Comparison of ENCODE assay signal across 8 cellular contexts in genomic region chr10:124403548-124403947, GRCh38. TPM values are rescaled to one million over a fixed set of nuclear protein-coding genes. Genes with fewer than 3 reads are reported as not detected.
A peak's percentile ranks its signal among the peaks of the same experiment; 100 is the strongest.
DNase-seq lines count a peak whose midpoint lies in the region; TF ChIP-seq lines count a peak whose summit lies in the region.

No MANE protein-coding gene starts in this region.

- H3K79me2 ChIP-seq in GM23248 (ENCODE audit: insufficient read depth): peaks cover 25% of the 10 kb centered on the region
- H3K79me2 ChIP-seq in Karpas-422 (ENCODE audit: low read length): no peaks in the 10 kb centered on the region
- no peaks in the 10 kb centered on the region for H3K79me2 ChIP-seq in OCI-LY7 (ENCODE audit: insufficient read depth, low read depth, low read length)

- intact Hi-C loops in OCI-LY7 (cut with micrococcal nuclease; ENCODE audit: unreplicated experiment): loop anchor here (1.0 to 10.0 kb wide), 3 partner anchors 311 to 819 kb away; partner anchors contain the start of gene CHST15

- POLR2A ChIA-PET in OCI-LY7 (lab: Charles Lee): interaction anchor here (0.8 to 1.4 kb wide), 3 partner anchors 10 to 297 kb away, joined by 3 to 8 read pairs (median 4); no protein-coding TSS in a partner anchor

- H3K9me2 ChIP-seq in GM23248 (ENCODE audit: insufficient read depth): no peaks in the 10 kb centered on the region
- H3K9me2 ChIP-seq in Karpas-422 (replicated peaks; ENCODE audit: insufficient read depth, low read length): no peaks in the 10 kb centered on the region
- no peaks in the 10 kb centered on the region for H3K9me2 ChIP-seq in OCI-LY7 (ENCODE audit: insufficient read depth, low read length)

- H2AFZ ChIP-seq in GM23248 (no peak overlapping the region), Karpas-422 (ENCODE audit: low read length) (peak overlapping the region; percentile 59; the same call in 1 of the 2 replicates), OCI-LY7 (ENCODE audit: low read length) (peak overlapping the region; percentile 97)

- H3K4me3 ChIP-seq in GM23248 (no peak overlapping the region), Karpas-422 (ENCODE audit: low read length) (peak overlapping the region; percentile 19; the same call in 1 of the 2 replicates), OCI-LY7 (ENCODE audit: low read depth, low read length, poor library complexity, severe bottlenecking) (no peak overlapping the region), iPS DF 6.9 (ENCODE audit: low read length) (no peak overlapping the region)

- no peaks in the 10 kb centered on the region for H3F3A ChIP-seq in GM23248 (ENCODE audit: insufficient read depth)

- WGBS in GM23248 (ENCODE audit: low coverage in 1 of 2, low lambda C conversion rate in 2 of 2, missing lambda C conversion rate in 2 of 2), 2 experiments: 61 to 62% methylated on average over 8 of the region's 8 CpGs
- no CpG with 5 or more reads among the region's 8 CpGs for WGBS in iPS DF 6.9 (ENCODE audit: insufficient coverage, insufficient read length)

- H3K27me3 ChIP-seq in GM23248 (replicated peaks; ENCODE audit: insufficient read depth): no peaks in the 10 kb centered on the region
- H3K27me3 ChIP-seq in Karpas-422 (ENCODE audit: low read length): no peaks in the 10 kb centered on the region
- H3K27me3 ChIP-seq in iPS DF 6.9 (ENCODE audit: control insufficient read depth, insufficient read depth, low read length): no peaks in the 10 kb centered on the region; the same call in 1 of the 2 replicates

- H3K27ac ChIP-seq in GM23248 (no peak overlapping the region), Karpas-422 (ENCODE audit: low read length) (peak overlapping the region; percentile 43), OCI-LY7 (ENCODE audit: low read depth, low read length, poor library complexity, severe bottlenecking) (peak overlapping the region; percentile 44), iPS DF 6.9 (ENCODE audit: low read length) (no peak overlapping the region)

- CTCF ChIA-PET in OCI-LY7 (lab: Charles Lee; ENCODE audit: unreplicated experiment): interaction anchor here (0.5 to 1.0 kb wide), 4 partner anchors 9 to 135 kb away, joined by 3 to 4 read pairs (median 3); no protein-coding TSS in a partner anchor

- no peaks in the 10 kb centered on the region for H3K4me1 ChIP-seq in GM23248 (ENCODE audit: insufficient read depth)
- peaks cover 12% of the 10 kb centered on the region for H3K4me1 ChIP-seq in Karpas-422 (ENCODE audit: low read length)
- H3K4me1 ChIP-seq in OCI-LY7 (ENCODE audit: insufficient read depth, low read length, poor library complexity, severe bottlenecking): peaks cover 12% of the 10 kb centered on the region
- no peaks in the 10 kb centered on the region for H3K4me1 ChIP-seq in iPS DF 6.9 (ENCODE audit: control insufficient read depth, insufficient read depth, low read length)

- peak; percentile 86 for TF ChIP-seq CTCF in OCI-LY7 (conservative IDR thresholded peaks at IDR 0.05; ENCODE audit: low read length)

- no TSS peak for BruUV-seq in OCI-LY7 (replicated peaks; lab: Mats Ljungman, UMichigan)

- H3K9ac ChIP-seq in GM23248 (no peak overlapping the region), Karpas-422 (ENCODE audit: low read length) (peak overlapping the region; percentile 42)

- H3K36me3 ChIP-seq in GM23248 (ENCODE audit: low read depth) (peaks cover 79% of the 10 kb centered on the region), Karpas-422 (ENCODE audit: insufficient read depth, low read length) (peaks cover 7% of the 10 kb centered on the region; the same call in 1 of the 2 replicates), OCI-LY7 (ENCODE audit: insufficient read depth, low read length) (peaks cover 21% of the 10 kb centered on the region; the same call in 1 of the 2 replicates), iPS DF 6.9 (ENCODE audit: control insufficient read depth, insufficient read depth, low read length) (peaks cover 19% of the 10 kb centered on the region; the same call in 1 of the 2 replicates)

- H3K9me3 ChIP-seq in GM23248 (ENCODE audit: low read depth) (no peaks in the 10 kb centered on the region), Karpas-422 (ENCODE audit: low read length) (no peaks in the 10 kb centered on the region), OCI-LY7 (ENCODE audit: low read length) (no peaks in the 10 kb centered on the region), iPS DF 6.9 (ENCODE audit: control insufficient read depth, insufficient read depth, low read length) (no peaks in the 10 kb centered on the region)

- H3K4me2 ChIP-seq in GM23248 (ENCODE audit: unreplicated experiment) (no peak overlapping the region), Karpas-422 (ENCODE audit: low read depth, low read length, poor library complexity, severe bottlenecking) (peak overlapping the region; percentile 43), OCI-LY7 (ENCODE audit: low read length) (peak overlapping the region; percentile 25; the same call in 1 of the 2 replicates)

- DNase-seq in activated CD8-positive, alpha-beta memory T cell treated with anti-CD3 and anti-CD28 coated beads, Interleukin-2, amount 50 U/mL, for 48 hours: peak; percentile 51
- no peak for DNase-seq in activated CD8-positive, alpha-beta memory T cell treated with anti-CD3 and anti-CD28 coated beads, Interleukin-2, amount 50 U/mL, for 4 hours
- DNase-seq in GM23248 (peak; percentile 82), Karpas-422 (peak; percentile 96), OCI-LY7 (ENCODE audit: low spot score) (peak; percentile 94), astrocyte of the hippocampus (ENCODE audit: low read depth, low spot score) (peak; percentile 85), iPS DF 6.9 (ENCODE audit: low read depth, low spot score) (peak; percentile 81), smooth muscle cell of the brain vasculature (ENCODE audit: low read depth, low spot score) (peak; percentile 73)

- in situ Hi-C loops in GM23248 (cut with MboI): no loop called here

- H4K20me1 ChIP-seq in GM23248 (ENCODE audit: insufficient read depth): no peaks in the 10 kb centered on the region
- H4K20me1 ChIP-seq in Karpas-422 (ENCODE audit: insufficient read depth, low read depth, low read length): no peaks in the 10 kb centered on the region
- no peaks in the 10 kb centered on the region for H4K20me1 ChIP-seq in OCI-LY7 (ENCODE audit: insufficient read depth, low read length)

RNA-seq across cellular contexts. Expression of gene OAT, which starts 15.2 kb away (rescaled TPM):
- 225 and 232 TPM in 2 replicates for total RNA-seq in GM23248 (2014; rRNA removed; shearing (Covaris generic))
- polyA plus RNA-seq in GM23248 (2016; fragmentation: Nextera tagmentation; extraction: Ambion mirVana): 263 and 269 TPM in 2 replicates
- total RNA-seq in Karpas-422 (2014; rRNA removed; shearing (Covaris generic); ENCODE audit: low replicate concordance): 64.8 and 98.4 TPM in 2 replicates
- total RNA-seq in OCI-LY7 (2014; rRNA removed; shearing (Covaris generic)): 13.5 and 16.1 TPM in 2 replicates
- 24.3 and 27.1 TPM in 2 replicates for total RNA-seq in OCI-LY7 (2022)

RNA-seq across cellular contexts. Expression of gene NKX1-2, which starts 46.3 kb away (rescaled TPM):
- not detected in 2 replicates for total RNA-seq in GM23248 (2014; rRNA removed; shearing (Covaris generic))
- not detected in 2 replicates for polyA plus RNA-seq in GM23248 (2016; fragmentation: Nextera tagmentation; extraction: Ambion mirVana)
- total RNA-seq in Karpas-422 (2014; rRNA removed; shearing (Covaris generic); ENCODE audit: low replicate concordance): not detected in 2 replicates
- total RNA-seq in OCI-LY7 (2014; rRNA removed; shearing (Covaris generic)): not detected in 2 replicates
- total RNA-seq in OCI-LY7 (2022): not detected in 2 replicates

RNA-seq across cellular contexts. Expression of gene LHPP, which starts 58.1 kb away (rescaled TPM):
- 17.5 and 19.0 TPM in 2 replicates for total RNA-seq in GM23248 (2014; rRNA removed; shearing (Covaris generic))
- polyA plus RNA-seq in GM23248 (2016; fragmentation: Nextera tagmentation; extraction: Ambion mirVana): 22.4 and 22.9 TPM in 2 replicates
- total RNA-seq in Karpas-422 (2014; rRNA removed; shearing (Covaris generic); ENCODE audit: low replicate concordance): 57.2 and 73.3 TPM in 2 replicates
- 19.1 and 30.3 TPM in 2 replicates for total RNA-seq in OCI-LY7 (2014; rRNA removed; shearing (Covaris generic))
- 53.3 and 65.2 TPM in 2 replicates for total RNA-seq in OCI-LY7 (2022)

Comparison
In these comparisons a context has a peak if more than half of its experiments do, and no peak if none do; other contexts are left out.
1. H3K27ac ChIP-seq: peak in Karpas-422 (single experiment) and OCI-LY7 (single experiment); none in GM23248 (single experiment) and iPS DF 6.9 (single experiment).